In the genomic region with DNA sequence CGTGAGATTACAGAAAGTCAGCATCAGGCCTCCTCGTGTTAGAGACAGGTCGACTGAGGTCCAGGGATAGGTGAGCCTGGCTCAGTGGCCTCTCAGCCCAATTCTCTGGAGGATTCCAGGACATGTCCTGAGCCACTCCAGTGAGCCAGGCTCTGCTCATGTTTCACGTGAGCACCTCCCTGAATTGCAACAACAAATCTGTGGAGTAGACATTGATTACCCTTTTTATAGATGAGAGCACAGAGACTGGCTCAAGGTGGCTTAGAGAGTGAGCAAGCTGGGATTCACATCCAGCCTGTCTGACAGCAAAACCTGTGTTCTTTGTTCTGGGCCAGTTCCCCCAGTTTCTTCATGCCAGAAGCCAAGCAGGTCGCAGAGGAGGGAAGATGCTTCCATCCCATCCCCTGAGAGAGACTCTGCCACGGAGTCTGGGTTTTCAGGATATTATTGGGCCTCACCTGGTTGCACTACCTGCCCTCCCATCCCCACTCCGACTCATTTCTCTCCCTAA, we compare ENCODE assay signal across 1 cellular context.
TF ChIP-seq lines count a peak whose summit lies in the region.

No MANE protein-coding gene starts in this region.

TF ChIP-seq in IMR-90, 13 proteins besides CTCF, POLR2A, EP300 and RAD21:
- TF ChIP-seq CEBPB (IDR thresholded peaks at IDR 0.05; ENCODE audit: low read depth, low read length): no peak
- no peak for TF ChIP-seq FOS (IDR thresholded peaks at IDR 0.05; ENCODE audit: low read depth, low read length)
- TF ChIP-seq MAZ (IDR thresholded peaks at IDR 0.05; ENCODE audit: borderline replicate concordance, low read depth, low read length): no peak
- TF ChIP-seq SMC3 (IDR thresholded peaks at IDR 0.05; ENCODE audit: low read depth, low read length): no peak
- TF ChIP-seq, protein P1, sequence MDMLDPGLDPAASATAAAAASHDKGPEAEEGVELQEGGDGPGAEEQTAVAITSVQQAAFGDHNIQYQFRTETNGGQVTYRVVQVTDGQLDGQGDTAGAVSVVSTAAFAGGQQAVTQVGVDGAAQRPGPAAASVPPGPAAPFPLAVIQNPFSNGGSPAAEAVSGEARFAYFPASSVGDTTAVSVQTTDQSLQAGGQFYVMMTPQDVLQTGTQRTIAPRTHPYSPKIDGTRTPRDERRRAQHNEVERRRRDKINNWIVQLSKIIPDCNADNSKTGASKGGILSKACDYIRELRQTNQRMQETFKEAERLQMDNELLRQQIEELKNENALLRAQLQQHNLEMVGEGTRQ (IDR thresholded peaks at IDR 0.05; ENCODE audit: low read depth, low read length): no peak
- TF ChIP-seq CHD1 (IDR thresholded peaks at IDR 0.05; ENCODE audit: low read depth, low read length): no peak
- TF ChIP-seq BHLHE40 (IDR thresholded peaks at IDR 0.05; ENCODE audit: low read depth, low read length): no peak
- no peak for TF ChIP-seq NFE2L2 (IDR thresholded peaks at IDR 0.05; ENCODE audit: low read depth, low read length)
- no peak for TF ChIP-seq MXI1 (IDR thresholded peaks at IDR 0.05; ENCODE audit: borderline replicate concordance, low read depth, low read length)
- TF ChIP-seq, protein P2, sequence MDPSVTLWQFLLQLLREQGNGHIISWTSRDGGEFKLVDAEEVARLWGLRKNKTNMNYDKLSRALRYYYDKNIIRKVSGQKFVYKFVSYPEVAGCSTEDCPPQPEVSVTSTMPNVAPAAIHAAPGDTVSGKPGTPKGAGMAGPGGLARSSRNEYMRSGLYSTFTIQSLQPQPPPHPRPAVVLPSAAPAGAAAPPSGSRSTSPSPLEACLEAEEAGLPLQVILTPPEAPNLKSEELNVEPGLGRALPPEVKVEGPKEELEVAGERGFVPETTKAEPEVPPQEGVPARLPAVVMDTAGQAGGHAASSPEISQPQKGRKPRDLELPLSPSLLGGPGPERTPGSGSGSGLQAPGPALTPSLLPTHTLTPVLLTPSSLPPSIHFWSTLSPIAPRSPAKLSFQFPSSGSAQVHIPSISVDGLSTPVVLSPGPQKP (IDR thresholded peaks at IDR 0.05; ENCODE audit: borderline replicate concordance, low read depth, low read length): no peak
- no peak for TF ChIP-seq RCOR1 (IDR thresholded peaks at IDR 0.05; ENCODE audit: insufficient replicate concordance, low read length)
- no peak for TF ChIP-seq RFX5 (IDR thresholded peaks at IDR 0.05; ENCODE audit: low read depth, low read length)
- no peak for TF ChIP-seq MAFK (IDR thresholded peaks at IDR 0.05; ENCODE audit: low read depth, low read length)
